In the genomic region with DNA sequence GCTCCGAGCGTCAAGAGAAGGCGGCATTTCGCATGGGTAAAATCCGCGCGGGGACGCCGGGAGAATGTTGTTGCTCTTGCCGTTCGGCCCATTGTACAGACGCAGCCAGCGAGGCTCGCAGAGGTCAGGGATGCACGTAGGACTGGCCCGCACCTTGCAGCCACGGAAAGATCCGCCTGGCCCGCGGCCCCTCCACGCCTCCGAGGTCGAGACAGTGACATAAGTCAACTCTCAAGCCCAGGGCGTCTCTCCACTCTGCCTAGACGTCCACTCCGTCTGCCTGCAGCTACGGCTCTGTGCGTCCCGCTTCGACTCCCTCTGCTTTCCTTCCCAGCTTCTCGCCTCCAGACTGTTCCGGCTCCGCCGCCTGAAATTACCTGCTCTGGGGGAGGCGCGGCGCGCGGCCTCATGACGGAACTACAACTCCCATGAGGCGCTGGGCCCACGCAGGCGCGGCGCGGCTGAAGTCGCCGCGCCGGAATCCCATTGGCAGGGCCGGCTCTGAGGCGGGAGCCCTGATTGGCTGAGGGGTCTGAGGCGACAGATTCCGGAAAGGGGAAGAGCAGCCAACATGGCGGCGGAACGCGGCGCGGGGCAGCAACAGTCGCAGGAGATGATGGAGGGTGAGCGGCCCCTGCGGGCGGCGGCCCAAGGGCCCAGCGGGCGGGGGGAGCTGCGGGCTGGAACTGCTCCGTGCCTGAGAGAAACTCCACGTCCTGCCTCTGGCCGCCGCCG, we compare ENCODE assay signal across 1 cellular context.
TF ChIP-seq lines count a peak whose summit lies in the region.

A gene with protein sequence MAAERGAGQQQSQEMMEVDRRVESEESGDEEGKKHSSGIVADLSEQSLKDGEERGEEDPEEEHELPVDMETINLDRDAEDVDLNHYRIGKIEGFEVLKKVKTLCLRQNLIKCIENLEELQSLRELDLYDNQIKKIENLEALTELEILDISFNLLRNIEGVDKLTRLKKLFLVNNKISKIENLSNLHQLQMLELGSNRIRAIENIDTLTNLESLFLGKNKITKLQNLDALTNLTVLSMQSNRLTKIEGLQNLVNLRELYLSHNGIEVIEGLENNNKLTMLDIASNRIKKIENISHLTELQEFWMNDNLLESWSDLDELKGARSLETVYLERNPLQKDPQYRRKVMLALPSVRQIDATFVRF (plus strand): TSS at position 543 of the 735 bp plus-strand sequence. CDS start 29 bp downstream, at position 572.

TF ChIP-seq in HepG2, 621 proteins besides CTCF, POLR2A, EP300 and RAD21 (continued from another document and continues in another):
- TF ChIP-seq RERE (CRISPR knock-in tag; IDR thresholded peaks at IDR 0.05; ENCODE audit: low read depth), result no peak
- no peak for TF ChIP-seq ZNF567 (CRISPR knock-in tag; IDR thresholded peaks at IDR 0.05; ENCODE audit: borderline replicate concordance)
- no peak; the same call in 1 of the 2 replicates for TF ChIP-seq ZZZ3 (CRISPR knock-in tag; IDR thresholded peaks at IDR 0.05; ENCODE audit: borderline replicate concordance)
- no peak for TF ChIP-seq ZNF891 (CRISPR knock-in tag; IDR thresholded peaks at IDR 0.05)
- no peak for TF ChIP-seq ZNF382 (CRISPR knock-in tag; IDR thresholded peaks at IDR 0.05; ENCODE audit: borderline replicate concordance)
- TF ChIP-seq ZMYM4 (CRISPR knock-in tag; IDR thresholded peaks at IDR 0.05), result no peak
- no peak for TF ChIP-seq LCORL (IDR thresholded peaks at IDR 0.05)
- no peak for TF ChIP-seq LCORL (CRISPR knock-in tag; IDR thresholded peaks at IDR 0.05)
- TF ChIP-seq ATF1 (CRISPR knock-in tag; IDR thresholded peaks at IDR 0.05), result no peak
- TF ChIP-seq SPEN (CRISPR knock-in tag; IDR thresholded peaks at IDR 0.05; ENCODE audit: low read depth), result peak; percentile 62
- TF ChIP-seq ELF3 (CRISPR knock-in tag; IDR thresholded peaks at IDR 0.05), result 0 out of 2 replicates have a peak, but pooled peaks have one; percentile 30
- TF ChIP-seq, protein P1, sequence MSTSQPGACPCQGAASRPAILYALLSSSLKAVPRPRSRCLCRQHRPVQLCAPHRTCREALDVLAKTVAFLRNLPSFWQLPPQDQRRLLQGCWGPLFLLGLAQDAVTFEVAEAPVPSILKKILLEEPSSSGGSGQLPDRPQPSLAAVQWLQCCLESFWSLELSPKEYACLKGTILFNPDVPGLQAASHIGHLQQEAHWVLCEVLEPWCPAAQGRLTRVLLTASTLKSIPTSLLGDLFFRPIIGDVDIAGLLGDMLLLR (CRISPR knock-in tag; IDR thresholded peaks at IDR 0.05), result no peak
- TF ChIP-seq, protein P2, sequence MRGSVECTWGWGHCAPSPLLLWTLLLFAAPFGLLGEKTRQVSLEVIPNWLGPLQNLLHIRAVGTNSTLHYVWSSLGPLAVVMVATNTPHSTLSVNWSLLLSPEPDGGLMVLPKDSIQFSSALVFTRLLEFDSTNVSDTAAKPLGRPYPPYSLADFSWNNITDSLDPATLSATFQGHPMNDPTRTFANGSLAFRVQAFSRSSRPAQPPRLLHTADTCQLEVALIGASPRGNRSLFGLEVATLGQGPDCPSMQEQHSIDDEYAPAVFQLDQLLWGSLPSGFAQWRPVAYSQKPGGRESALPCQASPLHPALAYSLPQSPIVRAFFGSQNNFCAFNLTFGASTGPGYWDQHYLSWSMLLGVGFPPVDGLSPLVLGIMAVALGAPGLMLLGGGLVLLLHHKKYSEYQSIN (CRISPR knock-in tag; IDR thresholded peaks at IDR 0.05; ENCODE audit: borderline replicate concordance), result no peak
- 0 out of 2 replicates have a peak, but pooled peaks have one; percentile 42 for TF ChIP-seq ATF2 (CRISPR knock-in tag; IDR thresholded peaks at IDR 0.05)
- no peak for TF ChIP-seq ZNF761 (CRISPR knock-in tag; conservative IDR thresholded peaks at IDR 0.05)
- no peak for TF ChIP-seq MTF1 (CRISPR knock-in tag; IDR thresholded peaks at IDR 0.05)
- 0 out of 2 replicates have a peak, but pooled peaks have one; percentile 91 for TF ChIP-seq RNF219 (CRISPR knock-in tag; IDR thresholded peaks at IDR 0.05)
- TF ChIP-seq ETV6 (CRISPR knock-in tag; conservative IDR thresholded peaks at IDR 0.05), result no peak; the same call in 1 of the 2 replicates
- 0 out of 2 replicates have a peak, but pooled peaks have one; percentile 32 for TF ChIP-seq MEF2D (CRISPR knock-in tag; IDR thresholded peaks at IDR 0.05)
- TF ChIP-seq, protein P3, sequence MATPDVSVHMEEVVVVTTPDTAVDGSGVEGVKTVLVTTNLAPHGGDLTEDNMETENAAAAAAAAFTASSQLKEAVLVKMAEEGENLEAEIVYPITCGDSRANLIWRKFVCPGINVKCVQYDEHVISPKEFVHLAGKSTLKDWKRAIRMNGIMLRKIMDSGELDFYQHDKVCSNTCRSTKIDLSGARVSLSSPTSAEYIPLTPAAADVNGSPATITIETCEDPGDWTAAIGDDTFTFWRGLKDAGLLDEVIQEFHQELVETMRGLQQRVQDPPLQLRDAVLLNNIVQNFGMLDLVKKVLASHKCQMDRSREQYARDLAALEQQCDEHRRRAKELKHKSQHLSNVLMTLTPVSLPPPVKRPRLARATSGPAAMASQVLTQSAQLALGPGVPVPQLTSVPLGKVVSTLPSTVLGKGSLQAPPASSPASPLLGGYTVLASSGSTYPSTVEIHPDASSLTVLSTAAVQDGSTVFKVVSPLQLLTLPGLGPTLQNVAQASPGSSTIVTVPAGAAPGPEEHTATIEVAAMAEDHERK (CRISPR knock-in tag; IDR thresholded peaks at IDR 0.05; ENCODE audit: low read depth), result peak; percentile 82
- TF ChIP-seq BRD4 (CRISPR knock-in tag; IDR thresholded peaks at IDR 0.05), result peak; percentile 23; the same call in 1 of the 2 replicates
- no peak for TF ChIP-seq ZFP36 (IDR thresholded peaks at IDR 0.05; ENCODE audit: borderline replicate concordance, low read depth, low read length, partially characterized antibody)
- TF ChIP-seq MBNL3 (CRISPR knock-in tag; conservative IDR thresholded peaks at IDR 0.05), result no peak
- TF ChIP-seq POGZ (CRISPR knock-in tag; IDR thresholded peaks at IDR 0.05), result no peak
- TF ChIP-seq MLLT10 (CRISPR knock-in tag; IDR thresholded peaks at IDR 0.05), result no peak
- TF ChIP-seq ZSCAN30 (CRISPR knock-in tag; IDR thresholded peaks at IDR 0.05), result peak; percentile 46; the same call in 1 of the 2 replicates
- no peak; the same call in 1 of the 2 replicates for TF ChIP-seq NR2F2 (IDR thresholded peaks at IDR 0.05; ENCODE audit: borderline replicate concordance, low read depth)
- no peak for TF ChIP-seq NFE2 (CRISPR knock-in tag; IDR thresholded peaks at IDR 0.05)
- peak; percentile 77; the same call in 1 of the 2 replicates for TF ChIP-seq REPIN1 (CRISPR knock-in tag; IDR thresholded peaks at IDR 0.05; ENCODE audit: borderline replicate concordance, low read depth)
- peak; percentile 14; the same call in 1 of the 2 replicates for TF ChIP-seq ZNF367 (CRISPR knock-in tag; IDR thresholded peaks at IDR 0.05; ENCODE audit: borderline replicate concordance)
- TF ChIP-seq MTA3 (CRISPR knock-in tag; IDR thresholded peaks at IDR 0.05), result no peak
- no peak for TF ChIP-seq TERF1 (CRISPR knock-in tag; IDR thresholded peaks at IDR 0.05)
- peak; percentile 90; the same call in 1 of the 2 replicates for TF ChIP-seq KAT8 (CRISPR knock-in tag; IDR thresholded peaks at IDR 0.05)
- TF ChIP-seq SMAD3 (CRISPR knock-in tag; IDR thresholded peaks at IDR 0.05), result peak; percentile 19; the same call in 1 of the 2 replicates
- no peak; the same call in 1 of the 2 replicates for TF ChIP-seq ZNF724P (CRISPR knock-in tag; IDR thresholded peaks at IDR 0.05; ENCODE audit: borderline replicate concordance)
- TF ChIP-seq ATF7 (IDR thresholded peaks at IDR 0.05), result no peak
- peak; percentile 51; the same call in 1 of the 2 replicates for TF ChIP-seq ATF7 (CRISPR knock-in tag; IDR thresholded peaks at IDR 0.05)
- no peak for TF ChIP-seq MTA1 (CRISPR knock-in tag; IDR thresholded peaks at IDR 0.05; ENCODE audit: borderline replicate concordance)
- TF ChIP-seq, protein P4, sequence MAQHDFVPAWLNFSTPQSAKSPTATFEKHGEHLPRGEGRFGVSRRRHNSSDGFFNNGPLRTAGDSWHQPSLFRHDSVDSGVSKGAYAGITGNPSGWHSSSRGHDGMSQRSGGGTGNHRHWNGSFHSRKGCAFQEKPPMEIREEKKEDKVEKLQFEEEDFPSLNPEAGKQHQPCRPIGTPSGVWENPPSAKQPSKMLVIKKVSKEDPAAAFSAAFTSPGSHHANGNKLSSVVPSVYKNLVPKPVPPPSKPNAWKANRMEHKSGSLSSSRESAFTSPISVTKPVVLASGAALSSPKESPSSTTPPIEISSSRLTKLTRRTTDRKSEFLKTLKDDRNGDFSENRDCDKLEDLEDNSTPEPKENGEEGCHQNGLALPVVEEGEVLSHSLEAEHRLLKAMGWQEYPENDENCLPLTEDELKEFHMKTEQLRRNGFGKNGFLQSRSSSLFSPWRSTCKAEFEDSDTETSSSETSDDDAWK (CRISPR knock-in tag; IDR thresholded peaks at IDR 0.05), result no peak
- TF ChIP-seq ZNF160 (CRISPR knock-in tag; IDR thresholded peaks at IDR 0.05), result 0 out of 2 replicates have a peak, but pooled peaks have one; percentile 17
- no peak for TF ChIP-seq ATRX (CRISPR knock-in tag; IDR thresholded peaks at IDR 0.05; ENCODE audit: borderline replicate concordance)
- no peak for TF ChIP-seq XBP1 (CRISPR knock-in tag; IDR thresholded peaks at IDR 0.05)
- TF ChIP-seq PHF20 (CRISPR knock-in tag; IDR thresholded peaks at IDR 0.05), result peak; percentile 83
- TF ChIP-seq ASH2L (IDR thresholded peaks at IDR 0.05; ENCODE audit: insufficient read length, low read depth, low read length), result peak; percentile 79
- no peak for TF ChIP-seq TCF7 (IDR thresholded peaks at IDR 0.05; ENCODE audit: low read depth)
- peak; percentile 55; the same call in 1 of the 2 replicates for TF ChIP-seq ZNF350 (CRISPR knock-in tag; IDR thresholded peaks at IDR 0.05; ENCODE audit: borderline replicate concordance, low read depth)
- TF ChIP-seq IRX3 (CRISPR knock-in tag; IDR thresholded peaks at IDR 0.05; ENCODE audit: borderline replicate concordance, low read depth), result peak; percentile 26; the same call in 1 of the 2 replicates
